In the genomic region with DNA sequence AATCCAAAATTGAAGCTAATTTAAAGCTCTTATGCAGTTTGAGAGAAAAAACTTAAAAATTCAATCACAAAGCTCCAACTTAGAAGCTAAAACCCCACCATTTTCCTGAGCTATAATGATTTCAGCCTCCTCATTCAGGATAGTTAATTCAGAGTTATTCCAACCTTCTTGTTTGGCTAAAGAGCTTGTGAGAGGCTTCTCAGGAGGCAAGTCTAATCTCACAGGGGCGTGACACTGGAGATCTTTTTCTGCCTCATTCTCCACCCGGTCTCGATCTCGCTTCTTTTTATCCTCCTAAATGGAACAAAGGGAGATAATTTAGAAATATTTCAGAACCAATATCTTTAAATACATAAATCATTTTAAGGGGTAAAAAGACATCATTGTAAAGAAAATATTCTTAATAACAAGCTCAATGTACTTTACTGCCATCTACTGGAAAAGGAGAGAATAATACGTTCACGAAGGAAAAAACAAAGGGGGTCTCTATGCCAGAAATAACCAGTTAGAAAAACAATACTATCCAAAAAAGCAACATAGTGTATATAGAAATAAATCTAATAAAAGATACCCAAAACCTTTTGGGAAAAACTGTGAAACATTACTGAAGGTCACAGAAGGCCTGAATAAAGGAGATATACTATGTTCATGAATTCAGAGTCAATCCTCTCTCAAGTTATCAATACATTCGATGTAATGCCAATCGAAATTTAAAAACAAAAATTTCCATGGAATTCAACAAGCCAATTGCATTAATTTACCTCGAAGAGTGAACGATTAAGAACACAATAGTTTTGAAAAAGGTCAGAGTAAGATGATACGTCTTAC, we compare ENCODE assay signal across 8 cellular contexts. TPM values are rescaled to one million over a fixed set of nuclear protein-coding genes. Genes with fewer than 3 reads are reported as not detected.
A peak's percentile ranks its signal among the peaks of the same experiment; 100 is the strongest.
DNase-seq lines count a peak whose midpoint lies in the region; ATAC-seq and TF ChIP-seq lines count a peak whose summit lies in the region.

No MANE protein-coding gene starts in this region.

- H2BK120ac ChIP-seq in mesendoderm (ENCODE audit: low read depth, low read length) (no peak overlapping the region), neuronal stem cell (ENCODE audit: low read depth, low read length) (no peak overlapping the region)

- H3K4me3 ChIP-seq in CD8-positive, alpha-beta T cell (ENCODE audit: low read depth, low read length) = no peak overlapping the region
- no peak overlapping the region for H3K4me3 ChIP-seq in mesendoderm (ENCODE audit: low read length)
- H3K4me3 ChIP-seq in neuronal stem cell (ENCODE audit: low read length in 2 of 2) = no peak overlapping the region

- POLR2A ChIA-PET in CD8-positive, alpha-beta T cell (lab: Charles Lee) = interaction anchor here (0.7 to 2.8 kb wide), 8 partner anchors 15 to 102 kb away, joined by 3 to 16 read pairs (median 4); a partner anchor contains a TSS

- CTCF ChIA-PET in CD8-positive, alpha-beta T cell (lab: Charles Lee) = interaction anchor here (0.7 to 10.7 kb wide), 42 partner anchors 10 to 452 kb away, joined by 3 to 217 read pairs (median 5); a partner anchor contains a TSS

- H3K36me3 ChIP-seq in CD8-positive, alpha-beta T cell (ENCODE audit: insufficient read depth, low read length) = peaks cover 15% of the 10 kb centered on the region
- H3K36me3 ChIP-seq in mesendoderm (ENCODE audit: control insufficient read depth, insufficient read depth, low read length) (peaks cover 5% of the 10 kb centered on the region), neuronal stem cell (replicated peaks in 1 of 2; ENCODE audit: control insufficient read depth in 2 of 2, insufficient read depth in 2 of 2, low read length in 2 of 2) (peaks cover 9 to 94% of the 10 kb centered on the region in 2 donors)

- H3K9me3 Mint-ChIP-seq in CD8-positive, alpha-beta T cell = no peaks in the 10 kb centered on the region

- H3K18ac ChIP-seq in mesendoderm (ENCODE audit: low read length) (no peak overlapping the region), neuronal stem cell (ENCODE audit: low read length) (no peak overlapping the region)

- TF ChIP-seq CTCF in CD8-positive, alpha-beta T cell (IDR thresholded peaks at IDR 0.05) = peak; percentile 94

- no peak overlapping the region for H3K4me2 ChIP-seq in mesendoderm (ENCODE audit: low read length)
- no peak overlapping the region for H3K4me2 ChIP-seq in neuronal stem cell (ENCODE audit: insufficient read depth, low read length, poor library complexity, severe bottlenecking)

- peaks cover 38% of the 10 kb centered on the region for H3K4me1 Mint-ChIP-seq in CD8-positive, alpha-beta T cell (ENCODE audit: low read depth)

- no peak overlapping the region for H2AK5ac ChIP-seq in mesendoderm (ENCODE audit: low read length)
- H2AK5ac ChIP-seq in neuronal stem cell (ENCODE audit: low read depth, low read length) = no peak overlapping the region

- H3K9me3 ChIP-seq in CD8-positive, alpha-beta T cell (ENCODE audit: low read length) = no peaks in the 10 kb centered on the region
- peaks cover 0 to 1% of the 10 kb centered on the region in 2 donors for H3K9me3 ChIP-seq in neuronal stem cell (replicated peaks in 1 of 2; ENCODE audit: control insufficient read depth in 2 of 2, insufficient read depth in 1 of 2, low read depth in 1 of 2, low read length in 2 of 2)

- H3K4me3 Mint-ChIP-seq in CD8-positive, alpha-beta T cell = no peak overlapping the region

- no peak for TF ChIP-seq EP300 in Ishikawa (IDR thresholded peaks at IDR 0.05; ENCODE audit: borderline replicate concordance)

- no peak overlapping the region for H3K23ac ChIP-seq in mesendoderm (ENCODE audit: low read length)
- H3K23ac ChIP-seq in neuronal stem cell (ENCODE audit: low read depth, low read length, poor library complexity) = no peak overlapping the region

- no CpG with 5 or more reads among the region's 11 CpGs for WGBS in mesendoderm (ENCODE audit: extremely low coverage, insufficient coverage, low lambda C conversion rate)
- WGBS in neuronal stem cell (ENCODE audit: extremely low coverage in 2 of 2, insufficient read length in 2 of 2, insufficient replicate concordance in 1 of 2), 2 donors = no CpG with 5 or more reads among the region's 11 CpGs

- no peak overlapping the region for H4K5ac ChIP-seq in mesendoderm (ENCODE audit: low read length)

- H3K9ac ChIP-seq in mesendoderm (ENCODE audit: low read length) (no peak overlapping the region), neuronal stem cell (ENCODE audit: low read depth, low read length, poor library complexity) (no peak overlapping the region)

- no peak overlapping the region for H4K91ac ChIP-seq in neuronal stem cell (ENCODE audit: low read depth, low read length, poor library complexity)

- H3K56ac ChIP-seq in mesendoderm (ENCODE audit: low read length) = no peak overlapping the region

- no peak overlapping the region for H3K4ac ChIP-seq in mesendoderm (ENCODE audit: low read depth, low read length)
- H3K4ac ChIP-seq in neuronal stem cell (ENCODE audit: low read length) = no peak overlapping the region

- H3K14ac ChIP-seq in neuronal stem cell (ENCODE audit: low read length) = no peak overlapping the region

- no peak overlapping the region for H2BK5ac ChIP-seq in mesendoderm (ENCODE audit: low read length)
- no peak overlapping the region for H2BK5ac ChIP-seq in neuronal stem cell (ENCODE audit: low read length)

- H3K79me2 ChIP-seq in mesendoderm (ENCODE audit: control insufficient read depth, insufficient read depth, low read length) = peaks cover 2% of the 10 kb centered on the region

- H2BK15ac ChIP-seq in mesendoderm (replicated peaks; ENCODE audit: low read depth) = no peak overlapping the region
- H2BK15ac ChIP-seq in neuronal stem cell (ENCODE audit: low read length) = no peak overlapping the region

- intact Hi-C loops in CD8-positive, alpha-beta T cell (cut with DNase I, micrococcal nuclease) = loop anchor here (1.0 to 5.0 kb wide), 6 partner anchors 28 to 392 kb away; a partner anchor contains a TSS

- ATAC-seq in CD8-positive, alpha-beta T cell = peak; percentile 47
- ATAC-seq in HG03521 (IDR thresholded peaks at IDR 0.05; ENCODE audit: unreplicated experiment) = no peak
- ATAC-seq in HG03196 (IDR thresholded peaks at IDR 0.05; ENCODE audit: unreplicated experiment) = no peak

- no peak overlapping the region for H2BK12ac ChIP-seq in neuronal stem cell (ENCODE audit: low read length)

- no peak overlapping the region for H3K27ac ChIP-seq in CD8-positive, alpha-beta T cell (ENCODE audit: low read depth, low read length)
- H3K27ac ChIP-seq in mesendoderm (ENCODE audit: low read depth, low read length) = no peak overlapping the region
- H3K27ac ChIP-seq in neuronal stem cell (replicated peaks; ENCODE audit: low read length) = no peak overlapping the region

- H3K79me1 ChIP-seq in mesendoderm (ENCODE audit: low read length) = peaks cover 1% of the 10 kb centered on the region
- no peaks in the 10 kb centered on the region for H3K79me1 ChIP-seq in neuronal stem cell (ENCODE audit: low read depth, low read length)

- no peak overlapping the region for H4K8ac ChIP-seq in mesendoderm (ENCODE audit: low read depth, low read length)
- H4K8ac ChIP-seq in neuronal stem cell (ENCODE audit: low read depth, low read length) = no peak overlapping the region

- H3K36me3 Mint-ChIP-seq in CD8-positive, alpha-beta T cell = peaks cover 72% of the 10 kb centered on the region

- no peak overlapping the region for H2AFZ ChIP-seq in neuronal stem cell (ENCODE audit: low read length)

- peak overlapping the region; percentile 60 for H3K27ac Mint-ChIP-seq in CD8-positive, alpha-beta T cell

- H3K4me1 ChIP-seq in CD8-positive, alpha-beta T cell (ENCODE audit: insufficient read depth, low read length) = no peaks in the 10 kb centered on the region
- H3K4me1 ChIP-seq in mesendoderm (ENCODE audit: control insufficient read depth, low read depth, low read length) (no peaks in the 10 kb centered on the region), neuronal stem cell (ENCODE audit: control insufficient read depth in 2 of 2, insufficient read depth in 1 of 2, low read depth in 1 of 2, low read length in 2 of 2) (no peaks in the 10 kb centered on the region)

- no peak for DNase-seq in CD8-positive, alpha-beta T cell
- DNase-seq in astrocyte of the hippocampus (ENCODE audit: low read depth, low spot score) = peak; percentile 23
- peak; percentile 23 for DNase-seq in mesendoderm
- DNase-seq in neuronal stem cell (ENCODE audit: low spot score) = no peak
- DNase-seq in activated CD4-positive, alpha-beta T cell treated with anti-CD3 and anti-CD28 coated beads for 48 hours = no peak

- H3K27me3 ChIP-seq in CD8-positive, alpha-beta T cell (ENCODE audit: insufficient read depth, low read length) = no peaks in the 10 kb centered on the region
- no peaks in the 10 kb centered on the region for H3K27me3 ChIP-seq in mesendoderm (ENCODE audit: insufficient read depth, low read length, poor library complexity)
- no peaks in the 10 kb centered on the region for H3K27me3 ChIP-seq in neuronal stem cell (ENCODE audit: control insufficient read depth in 3 of 3, insufficient read depth in 3 of 3, low read depth in 1 of 3, low read length in 3 of 3)

- TF ChIP-seq RAD21 in Ishikawa (IDR thresholded peaks at IDR 0.05; ENCODE audit: low read depth) = peak; percentile 29

- H3K27me3 Mint-ChIP-seq in CD8-positive, alpha-beta T cell (ENCODE audit: low read depth) = no peaks in the 10 kb centered on the region

TF ChIP-seq in Ishikawa, 13 proteins besides CTCF, POLR2A, EP300 and RAD21 (continues in another document):
- TF ChIP-seq CREB1 (IDR thresholded peaks at IDR 0.05; ENCODE audit: low read depth) (no peak), FOXM1 (IDR thresholded peaks at IDR 0.05; ENCODE audit: borderline replicate concordance, low read depth) (no peak), YY1 (IDR thresholded peaks at IDR 0.05; ENCODE audit: low read depth) (no peak), CEBPB (IDR thresholded peaks at IDR 0.05) (no peak), ZBTB7A (IDR thresholded peaks at IDR 0.05; ENCODE audit: low read depth) (no peak), EGR1 (IDR thresholded peaks at IDR 0.05) (no peak), NFIC (IDR thresholded peaks at IDR 0.05) (no peak)
- TF ChIP-seq, protein P1, sequence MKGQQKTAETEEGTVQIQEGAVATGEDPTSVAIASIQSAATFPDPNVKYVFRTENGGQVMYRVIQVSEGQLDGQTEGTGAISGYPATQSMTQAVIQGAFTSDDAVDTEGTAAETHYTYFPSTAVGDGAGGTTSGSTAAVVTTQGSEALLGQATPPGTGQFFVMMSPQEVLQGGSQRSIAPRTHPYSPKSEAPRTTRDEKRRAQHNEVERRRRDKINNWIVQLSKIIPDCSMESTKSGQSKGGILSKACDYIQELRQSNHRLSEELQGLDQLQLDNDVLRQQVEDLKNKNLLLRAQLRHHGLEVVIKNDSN (IDR thresholded peaks at IDR 0.05) = no peak

RNA-seq across cellular contexts. Expression of a gene that starts 13.9 kb away (rescaled TPM):
- total RNA-seq in CD8-positive, alpha-beta T cell = 100 to 1,000 TPM; 113 to 117 TPM
- 134 TPM for polyA plus RNA-seq in mesendoderm (2013, experiment 1 of 2)
- 139 TPM for polyA plus RNA-seq in mesendoderm (2013, experiment 2 of 2)
- polyA plus RNA-seq in neuronal stem cell (2013, experiment 1 of 2) = 185 TPM
- 195 TPM for polyA plus RNA-seq in neuronal stem cell (2013, experiment 2 of 2)

Comparison
In these comparisons a context has a peak if more than half of its experiments do, and no peak if none do; other contexts are left out.
1. DNase-seq: peak in astrocyte of the hippocampus (single experiment) and mesendoderm (single experiment); none in CD8-positive, alpha-beta T cell (0 of 7), neuronal stem cell (single experiment) and activated CD4-positive, alpha-beta T cell treated with anti-CD3 and anti-CD28 coated beads for 48 hours (single experiment).